In genomic region chr6:144064402-144064830, GRCh38 we compare ENCODE assay signal across 8 cellular contexts. TPM values are rescaled to one million over a fixed set of nuclear protein-coding genes. Genes with fewer than 3 reads are reported as not detected.
DNase-seq lines count a peak whose midpoint lies in the region; ATAC-seq and TF ChIP-seq lines count a peak whose summit lies in the region.

No MANE protein-coding gene starts in this region.

- H3K9me3 Mint-ChIP-seq in activated CD4-positive, alpha-beta T cell treated with anti-CD3 and anti-CD28 coated beads for 36 hours (ENCODE audit: low read depth), result no peaks in the 10 kb centered on the region
- H3K9me3 Mint-ChIP-seq in mesothelial cell of epicardium, result no peaks in the 10 kb centered on the region

- ATAC-seq in GM19452 (IDR thresholded peaks at IDR 0.05; ENCODE audit: unreplicated experiment), result peak; percentile 5
- ATAC-seq in activated CD4-positive, alpha-beta T cell treated with anti-CD3 and anti-CD28 coated beads for 36 hours, result peak; percentile 48

- H3K36me3 Mint-ChIP-seq in activated CD4-positive, alpha-beta T cell treated with anti-CD3 and anti-CD28 coated beads for 36 hours (ENCODE audit: low read depth), result no peaks in the 10 kb centered on the region
- no peaks in the 10 kb centered on the region for H3K36me3 Mint-ChIP-seq in mesothelial cell of epicardium

- H3K4me1 Mint-ChIP-seq in activated CD4-positive, alpha-beta T cell treated with anti-CD3 and anti-CD28 coated beads for 36 hours, result peaks cover 47% of the 10 kb centered on the region
- H3K4me1 Mint-ChIP-seq in mesothelial cell of epicardium, result peaks cover 4% of the 10 kb centered on the region

- peak overlapping the region; percentile 81 for H3K4me3 Mint-ChIP-seq in activated CD4-positive, alpha-beta T cell treated with anti-CD3 and anti-CD28 coated beads for 36 hours
- peak overlapping the region; percentile 72 for H3K4me3 Mint-ChIP-seq in mesothelial cell of epicardium

- CTCF ChIA-PET in activated CD4-positive, alpha-beta T cell treated with anti-CD3 and anti-CD28 coated beads for 36 hours (lab: Charles Lee), result interaction anchor here (1.0 to 2.4 kb wide), 6 partner anchors 10 to 221 kb away, joined by 3 to 10 read pairs (median 5); no protein-coding TSS in a partner anchor

- intact Hi-C loops in activated CD4-positive, alpha-beta T cell treated with anti-CD3 and anti-CD28 coated beads for 36 hours (cut with DNase I, micrococcal nuclease), result loop anchor here (1.0 to 5.0 kb wide), 7 partner anchors 9 to 278 kb away; partner anchors contain the start of genes SF3B5 (in 2 of the 2), LTV1 (in 1 of the 2) and STX11 (in 1 of the 2)

- TF ChIP-seq CTCF in mesothelial cell of epicardium (IDR thresholded peaks at IDR 0.05; ENCODE audit: unreplicated experiment), result no peak

- DNase-seq in AG08396 (ENCODE audit: low spot score) (peak; percentile 16), HK-2 (ENCODE audit: unreplicated experiment) (peak; percentile 18), dermis blood vessel endothelial cell (peak; percentile 8), mesothelial cell of epicardium (ENCODE audit: low spot score in 2 of 2, unreplicated experiment in 2 of 2) (no peak), DMS153 treated with DMSO at 0.1 percent for 48 hours (lab: John Stamatoyannopoulos, UW; ENCODE audit: unreplicated experiment) (no peak)
- peak; percentile 89 for DNase-seq in activated CD4-positive, alpha-beta T cell treated with anti-CD3 and anti-CD28 coated beads for 36 hours
- peak; percentile 84 for DNase-seq in stimulated activated CD8-positive, alpha-beta memory T cell treated with anti-CD3 and anti-CD28 coated beads, Interleukin-4, amount 100 ng/mL, for 48 hours

- POLR2A ChIA-PET in activated CD4-positive, alpha-beta T cell treated with anti-CD3 and anti-CD28 coated beads for 36 hours (lab: Charles Lee), result interaction anchor here (0.6 to 3.0 kb wide), 4 partner anchors 9 to 614 kb away, joined by 3 to 22 read pairs (median 7); partner anchors contain the start of genes ADAT2, LTV1, PEX3 and SF3B5

- H3K27ac Mint-ChIP-seq in activated CD4-positive, alpha-beta T cell treated with anti-CD3 and anti-CD28 coated beads for 36 hours, result peak overlapping the region; percentile 90
- H3K27ac Mint-ChIP-seq in mesothelial cell of epicardium, result no peak overlapping the region

- H3K27me3 Mint-ChIP-seq in activated CD4-positive, alpha-beta T cell treated with anti-CD3 and anti-CD28 coated beads for 36 hours, result peaks cover 11% of the 10 kb centered on the region
- H3K27me3 Mint-ChIP-seq in mesothelial cell of epicardium (ENCODE audit: low read depth), result peaks cover 87% of the 10 kb centered on the region

RNA-seq across cellular contexts. Expression of gene SF3B5, which starts 31.0 kb away (rescaled TPM):
- 100 to 1,000 TPM; 152 to 164 TPM for total RNA-seq in activated CD4-positive, alpha-beta T cell treated with anti-CD3 and anti-CD28 coated beads for 36 hours
- 69.7 and 124 TPM in 2 replicates for total RNA-seq in dermis blood vessel endothelial cell
- 111 to 114 TPM (median 112 TPM) in 3 replicates for total RNA-seq in mesothelial cell of epicardium

RNA-seq across cellular contexts. Expression of gene PLAGL1, which starts 56.4 kb away (rescaled TPM):
- 10 to 100 TPM; 15.9 to 16.3 TPM for total RNA-seq in activated CD4-positive, alpha-beta T cell treated with anti-CD3 and anti-CD28 coated beads for 36 hours
- total RNA-seq in dermis blood vessel endothelial cell (6.5 and 14.2 TPM in 2 replicates), mesothelial cell of epicardium (158 to 164 TPM (median 161 TPM) in 3 replicates)

Comparison
In these comparisons a context has a peak if more than half of its experiments do, and no peak if none do; other contexts are left out.
1. DNase-seq: peak in AG08396 (single experiment), HK-2 (single experiment), activated CD4-positive, alpha-beta T cell treated with anti-CD3 and anti-CD28 coated beads for 36 hours (single experiment), dermis blood vessel endothelial cell (single experiment) and stimulated activated CD8-positive, alpha-beta memory T cell treated with anti-CD3 and anti-CD28 coated beads, Interleukin-4, amount 100 ng/mL, for 48 hours (single experiment); none in mesothelial cell of epicardium (0 of 2) and DMS153 treated with DMSO at 0.1 percent for 48 hours (single experiment).